ENCODE assay signal across 8 cellular contexts in genomic region chr11:122717264-122717867, GRCh38.
DNase-seq lines count a peak whose midpoint lies in the region; ATAC-seq and TF ChIP-seq lines count a peak whose summit lies in the region.

No MANE protein-coding gene starts in this region.

- TF ChIP-seq CTCF in CD14-positive monocyte (IDR thresholded peaks at IDR 0.05) (no peak), foreskin fibroblast (IDR thresholded peaks at IDR 0.05; ENCODE audit: low read depth, low read length) (no peak)

- H3K27ac Mint-ChIP-seq in CD14-positive monocyte: peak overlapping the region; percentile 89 to 98 (median 95)

- H3K27me3 Mint-ChIP-seq in CD14-positive monocyte (ENCODE audit: low read depth in 3 of 3): peaks cover 0 to 3% (median 0%) of the 10 kb centered on the region in 3 donors

- H3K36me3 Mint-ChIP-seq in CD14-positive monocyte: peaks cover 19 to 20% of the 10 kb centered on the region in 2 donors

- 0 out of 2 replicates have a peak, but pooled peaks cover 2% of the 10 kb centered on the region for H3K27me3 ChIP-seq in HAP-1 (ENCODE audit: low read depth)

- intact Hi-C loops in CD14-positive monocyte (cut with micrococcal nuclease): no loop called here

- H3K36me3 ChIP-seq in HAP-1 (replicated peaks): no peaks in the 10 kb centered on the region

- ATAC-seq in HG03159 (IDR thresholded peaks at IDR 0.05; ENCODE audit: unreplicated experiment): peak; percentile 71

- no peak overlapping the region for H3K4me3 ChIP-seq in foreskin fibroblast (ENCODE audit: low read depth in 1 of 2, low read length in 2 of 2)
- H3K4me3 ChIP-seq in HAP-1: no peak overlapping the region

- H3K4me1 ChIP-seq in HAP-1: no peaks in the 10 kb centered on the region

- no peaks in the 10 kb centered on the region for H3K9me3 ChIP-seq in HAP-1

- DNase-seq in CD14-positive monocyte (ENCODE audit: low spot score) (peak; percentile 85), GM19240 (ENCODE audit: insufficient read length, low spot score) (peak; percentile 19), foreskin fibroblast (no peak), RKO (ENCODE audit: low spot score) (no peak), HAP-1 (ENCODE audit: low spot score in 2 of 2) (no peak)
- DNase-seq in activated CD8-positive, alpha-beta memory T cell treated with anti-CD3 and anti-CD28 coated beads for 24 hours: peak; percentile 76
- DNase-seq in stimulated activated CD8-positive, alpha-beta memory T cell treated with anti-CD3 and anti-CD28 coated beads, Interleukin-4, amount 100 ng/mL, for 4 hours (ENCODE audit: low read depth in 2 of 2, low spot score in 1 of 2): peak; percentile 8 to 39

- peaks cover 73% of the 10 kb centered on the region for H3K4me1 Mint-ChIP-seq in CD14-positive monocyte

- in situ Hi-C loops in HAP-1 (cut with MboI; ENCODE audit: low sequenced_read_pairs): no loop called here

- H3K9me3 Mint-ChIP-seq in CD14-positive monocyte: peaks cover 0 to 13% (median 5%) of the 10 kb centered on the region in 7 donors

- H3K4me3 Mint-ChIP-seq in CD14-positive monocyte: peak overlapping the region in 1 of 2 donors; percentile 68

Comparison
In these comparisons a context has a peak if more than half of its experiments do, and no peak if none do; other contexts are left out.
1. DNase-seq: peak in CD14-positive monocyte (single experiment), GM19240 (single experiment), activated CD8-positive, alpha-beta memory T cell treated with anti-CD3 and anti-CD28 coated beads for 24 hours (single experiment) and stimulated activated CD8-positive, alpha-beta memory T cell treated with anti-CD3 and anti-CD28 coated beads, Interleukin-4, amount 100 ng/mL, for 4 hours (2 of 2); none in foreskin fibroblast (0 of 2), RKO (single experiment) and HAP-1 (0 of 2).